9 cellular contexts compared by ENCODE assay signal in the genomic region with DNA sequence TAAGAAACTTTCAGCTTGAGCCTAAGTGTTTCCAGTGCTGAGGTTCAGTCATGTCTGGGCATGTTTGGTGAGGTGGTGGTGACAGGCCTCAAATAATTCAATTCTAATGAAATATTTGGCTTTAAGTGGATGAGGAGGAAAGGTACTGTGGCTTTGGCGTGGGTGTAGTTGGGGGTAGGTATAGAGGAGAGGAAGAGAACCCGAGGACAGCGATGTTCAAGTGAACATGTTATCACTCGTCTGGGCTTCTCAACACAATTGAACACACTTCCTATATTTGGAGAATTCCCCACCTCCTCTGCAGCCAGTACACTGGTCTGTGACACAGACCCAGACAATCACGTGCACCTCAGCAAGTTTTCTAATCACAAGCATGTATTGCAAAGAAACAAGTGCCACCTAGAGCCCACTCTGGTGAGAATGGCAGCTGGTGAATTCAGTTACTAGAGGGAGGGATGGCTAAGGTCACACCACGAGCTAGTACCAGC. TPM values are rescaled to one million over a fixed set of nuclear protein-coding genes. Genes with fewer than 3 reads are reported as not detected.
DNase-seq lines count a peak whose midpoint lies in the region; ATAC-seq and TF ChIP-seq lines count a peak whose summit lies in the region.
"Had no signal": no experiment of that assay in that cellular context is flagged by ENCODE, and none has a peak within 500 bp of the region (broad histone marks: within the 10 kb centered on the region; RNA-seq: fewer than 3 reads in every experiment).

No MANE protein-coding gene starts in this region.

- POLR2A ChIA-PET in activated naive CD8-positive, alpha-beta T cell treated with anti-CD3 and anti-CD28 coated beads, Interleukin-2, amount 10 ng/mL, durations not matched to agents 7 days and 5 days (lab: Charles Lee): no interaction called here
- POLR2A ChIA-PET in CD4-positive, alpha-beta T cell (lab: Charles Lee): no interaction called here

- peak overlapping the region; percentile 69 for H3K27ac Mint-ChIP-seq in activated naive CD8-positive, alpha-beta T cell treated with anti-CD3 and anti-CD28 coated beads, Interleukin-2, amount 10 ng/mL, durations not matched to agents 7 days and 5 days
- no peak overlapping the region for H3K27ac Mint-ChIP-seq in CD4-positive, alpha-beta T cell

- DNase-seq in GM13977 (ENCODE audit: low spot score) (peak; percentile 56), retinal pigment epithelial cell (ENCODE audit: low read depth) (peak; percentile 33), nucleus accumbens (lab: John Stamatoyannopoulos, UW) (no peak), NCI-H748 (lab: John Stamatoyannopoulos, UW; ENCODE audit: unreplicated experiment) (no peak)
- DNase-seq in activated naive CD8-positive, alpha-beta T cell treated with anti-CD3 and anti-CD28 coated beads, Interleukin-2, amount 10 ng/mL, durations not matched to agents 7 days and 5 days: no peak
- DNase-seq in CD4-positive, alpha-beta T cell: no peak

- H3K9me3 ChIP-seq in CD4-positive, alpha-beta T cell (ENCODE audit: control insufficient read depth, low read length): no peaks in the 10 kb centered on the region

- peak; percentile 65 for ATAC-seq in GM21367 (IDR thresholded peaks at IDR 0.05; ENCODE audit: unreplicated experiment)
- ATAC-seq in HG03558 (IDR thresholded peaks at IDR 0.05; ENCODE audit: extremely low read depth, unreplicated experiment): peak; percentile 53
- ATAC-seq in activated naive CD8-positive, alpha-beta T cell treated with anti-CD3 and anti-CD28 coated beads, Interleukin-2, amount 10 ng/mL, durations not matched to agents 7 days and 5 days (ENCODE audit: low read depth): peak; percentile 31
- no peak for ATAC-seq in CD4-positive, alpha-beta T cell (ENCODE audit: poor library complexity)

- H3K36me3 Mint-ChIP-seq in activated naive CD8-positive, alpha-beta T cell treated with anti-CD3 and anti-CD28 coated beads, Interleukin-2, amount 10 ng/mL, durations not matched to agents 7 days and 5 days: no peaks in the 10 kb centered on the region
- no peaks in the 10 kb centered on the region for H3K36me3 Mint-ChIP-seq in CD4-positive, alpha-beta T cell (ENCODE audit: low read depth)

- H3K27me3 Mint-ChIP-seq in activated naive CD8-positive, alpha-beta T cell treated with anti-CD3 and anti-CD28 coated beads, Interleukin-2, amount 10 ng/mL, durations not matched to agents 7 days and 5 days: no peaks in the 10 kb centered on the region
- no peaks in the 10 kb centered on the region for H3K27me3 Mint-ChIP-seq in CD4-positive, alpha-beta T cell

- no peak overlapping the region for H3K4me3 Mint-ChIP-seq in activated naive CD8-positive, alpha-beta T cell treated with anti-CD3 and anti-CD28 coated beads, Interleukin-2, amount 10 ng/mL, durations not matched to agents 7 days and 5 days
- no peak overlapping the region for H3K4me3 Mint-ChIP-seq in CD4-positive, alpha-beta T cell

- CTCF ChIA-PET in CD4-positive, alpha-beta T cell (lab: Charles Lee): interaction anchor here (1.4 kb wide), 1 partner anchor 13 kb away, joined by 3 read pairs; no protein-coding TSS in a partner anchor

- no peak overlapping the region for H3K4me3 ChIP-seq in retinal pigment epithelial cell (ENCODE audit: low read length)
- H3K4me3 ChIP-seq: lung had no signal

- peaks cover 20% of the 10 kb centered on the region for H3K4me1 Mint-ChIP-seq in activated naive CD8-positive, alpha-beta T cell treated with anti-CD3 and anti-CD28 coated beads, Interleukin-2, amount 10 ng/mL, durations not matched to agents 7 days and 5 days
- H3K4me1 Mint-ChIP-seq in CD4-positive, alpha-beta T cell (ENCODE audit: low read depth): peaks cover 5% of the 10 kb centered on the region

- no peak overlapping the region for H3K27ac ChIP-seq in CD4-positive, alpha-beta T cell (ENCODE audit: low read depth, low read length)

- TF ChIP-seq CTCF in GM13977 (IDR thresholded peaks at IDR 0.05; ENCODE audit: extremely low read depth, insufficient read depth, missing control alignments): peak; percentile 31
- TF ChIP-seq CTCF in retinal pigment epithelial cell (conservative IDR thresholded peaks at IDR 0.05; ENCODE audit: low read depth, low read length): no peak
- TF ChIP-seq CTCF in CD4-positive, alpha-beta T cell (IDR thresholded peaks at IDR 0.05): no peak

- intact Hi-C loops in CD4-positive, alpha-beta T cell (cut with DNase I, micrococcal nuclease): loop anchor here (5.0 to 10.0 kb wide), 3 partner anchors 115 to 1033 kb away; partner anchors contain the start of genes IFNG (in 1 of the 2) and IL26 (in 1 of the 2)

- in situ Hi-C loops in GM13977 (cut with MboI; ENCODE audit: low pct_unique_long_range_greater_than_20kb, low sequenced_read_pairs, unreplicated experiment): loop anchor here (25.0 kb wide), 1 partner anchor 270 kb away; no protein-coding TSS in a partner anchor

- peaks cover 1% of the 10 kb centered on the region for H3K9me3 Mint-ChIP-seq in activated naive CD8-positive, alpha-beta T cell treated with anti-CD3 and anti-CD28 coated beads, Interleukin-2, amount 10 ng/mL, durations not matched to agents 7 days and 5 days
- no peaks in the 10 kb centered on the region for H3K9me3 Mint-ChIP-seq in CD4-positive, alpha-beta T cell

- no peaks in the 10 kb centered on the region for H3K27me3 ChIP-seq in CD4-positive, alpha-beta T cell (ENCODE audit: control insufficient read depth, insufficient read depth, low read length)

RNA-seq across cellular contexts. Expression of gene IFNG-AS1, which starts 53.0 kb away (rescaled TPM):
- total RNA-seq in activated naive CD8-positive, alpha-beta T cell treated with anti-CD3 and anti-CD28 coated beads, Interleukin-2, amount 10 ng/mL, durations not matched to agents 7 days and 5 days: 1 to 10 TPM; 5.1 to 5.2 TPM
- 1 to 10 TPM in 1 of 2 experiments, under 1 TPM in 1; 0.55 to 1.1 TPM for total RNA-seq in CD4-positive, alpha-beta T cell

Comparison
In these comparisons a context has a peak if more than half of its experiments do, and no peak if none do; other contexts are left out.
1. DNase-seq: peak in GM13977 (single experiment) and retinal pigment epithelial cell (single experiment); none in activated naive CD8-positive, alpha-beta T cell treated with anti-CD3 and anti-CD28 coated beads, Interleukin-2, amount 10 ng/mL, durations not matched to agents 7 days and 5 days (single experiment), CD4-positive, alpha-beta T cell (0 of 10), nucleus accumbens (0 of 56) and NCI-H748 (single experiment).